In the genomic region with DNA sequence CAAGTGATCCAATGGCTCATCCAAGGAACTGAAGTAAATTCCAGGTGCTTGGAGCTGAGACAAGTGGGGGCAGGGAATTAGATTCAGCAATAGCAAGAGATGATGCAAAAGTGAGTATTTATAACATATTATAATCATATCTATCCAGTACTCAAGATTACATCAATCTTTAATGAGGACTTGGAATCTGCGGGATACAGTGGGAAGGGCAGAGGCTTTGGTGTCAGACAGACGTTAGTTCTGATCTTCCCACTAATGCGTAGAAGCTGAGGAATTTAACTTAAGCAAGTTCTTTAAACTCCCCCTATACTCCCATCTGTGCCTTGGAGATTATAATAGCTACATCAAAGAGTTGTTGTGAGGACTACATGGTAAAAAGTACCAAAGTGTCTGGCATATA, we compare ENCODE assay signal across 5 cellular contexts.
"Had no signal": no experiment of that assay in that cellular context is flagged by ENCODE, and none has a peak within 500 bp of the region (broad histone marks: within the 10 kb centered on the region; RNA-seq: fewer than 3 reads in every experiment).

No MANE protein-coding gene starts in this region.

- DNase-seq: H9, HCEC 1CT had no signal

- H3K4me1 Mint-ChIP-seq: H9, IgD-negative memory B cell had no signal

- H3K27ac ChIP-seq: HL-60 had no signal

- H2AFZ ChIP-seq: GM23338 had no signal

- H3K4me3 Mint-ChIP-seq: GM23338, H9, IgD-negative memory B cell had no signal

- H3K4me2 ChIP-seq: GM23338 had no signal

- H3K36me3 Mint-ChIP-seq: IgD-negative memory B cell had no signal

- H3K27ac Mint-ChIP-seq: GM23338, H9, IgD-negative memory B cell had no signal

- H3K4me3 ChIP-seq: GM23338 had no signal

- H3K9me3 Mint-ChIP-seq: GM23338, H9 had no signal
